In the genomic region with DNA sequence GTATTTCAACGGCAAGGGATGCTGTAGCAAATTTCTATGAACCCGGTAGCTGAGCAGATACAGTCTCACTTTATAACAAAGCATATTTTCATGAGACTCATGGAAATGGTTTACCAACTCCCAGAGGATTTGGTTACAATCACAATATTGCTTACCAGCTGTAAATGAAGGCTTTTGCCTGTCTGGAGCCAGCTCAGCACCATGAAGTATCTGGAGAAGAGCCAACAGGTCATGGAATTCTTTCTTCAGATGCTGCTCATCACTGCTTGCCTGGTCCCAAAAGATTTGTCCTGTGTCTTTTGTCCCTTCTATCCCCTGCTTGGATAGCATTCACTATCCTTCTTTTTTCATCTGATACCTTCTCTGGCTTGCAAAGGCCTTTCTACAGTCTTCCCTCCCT, we compare ENCODE assay signal across 1 cellular context.
TF ChIP-seq lines count a peak whose summit lies in the region.

No MANE protein-coding gene starts in this region.

TF ChIP-seq in A549, 52 proteins besides CTCF, POLR2A, EP300 and RAD21 (continued from another document):
- TF ChIP-seq, protein P1, sequence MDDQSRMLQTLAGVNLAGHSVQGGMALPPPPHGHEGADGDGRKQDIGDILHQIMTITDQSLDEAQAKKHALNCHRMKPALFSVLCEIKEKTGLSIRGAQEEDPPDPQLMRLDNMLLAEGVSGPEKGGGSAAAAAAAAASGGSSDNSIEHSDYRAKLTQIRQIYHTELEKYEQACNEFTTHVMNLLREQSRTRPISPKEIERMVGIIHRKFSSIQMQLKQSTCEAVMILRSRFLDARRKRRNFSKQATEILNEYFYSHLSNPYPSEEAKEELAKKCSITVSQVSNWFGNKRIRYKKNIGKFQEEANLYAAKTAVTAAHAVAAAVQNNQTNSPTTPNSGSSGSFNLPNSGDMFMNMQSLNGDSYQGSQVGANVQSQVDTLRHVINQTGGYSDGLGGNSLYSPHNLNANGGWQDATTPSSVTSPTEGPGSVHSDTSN (IDR thresholded peaks at IDR 0.05), result no peak
- no peak for TF ChIP-seq CHD2 (IDR thresholded peaks at IDR 0.05; ENCODE audit: low read length, partially characterized antibody)
